Comparison of ENCODE assay signal across 9 cellular contexts in genomic region chr14:24710403-24711063, GRCh38.
A peak's percentile ranks its signal among the peaks of the same experiment; 100 is the strongest.
DNase-seq lines count a peak whose midpoint lies in the region; ATAC-seq and TF ChIP-seq lines count a peak whose summit lies in the region.
"Had no signal": no experiment of that assay in that cellular context is flagged by ENCODE, and none has a peak within 500 bp of the region (broad histone marks: within the 10 kb centered on the region; RNA-seq: fewer than 3 reads in every experiment).

No MANE protein-coding gene starts in this region.

- CTCF ChIA-PET in activated B cell treated with CpG ODN at 0.5 μM for 24 hours (lab: Charles Lee), result interaction anchor here (0.6 to 6.4 kb wide), 18 partner anchors 10 to 702 kb away, joined by 3 to 69 read pairs (median 4); no protein-coding TSS in a partner anchor

- H3K4me1 Mint-ChIP-seq in activated B cell treated with CpG ODN at 0.5 μM for 24 hours, result peaks cover 31% of the 10 kb centered on the region

- no peak overlapping the region for H3K27ac Mint-ChIP-seq in activated B cell treated with CpG ODN at 0.5 μM for 24 hours

- H3K27me3 Mint-ChIP-seq in activated B cell treated with CpG ODN at 0.5 μM for 24 hours, result peaks cover 3% of the 10 kb centered on the region

- H3K36me3 Mint-ChIP-seq in activated B cell treated with CpG ODN at 0.5 μM for 24 hours (ENCODE audit: low read depth), result no peaks in the 10 kb centered on the region

- peak; percentile 33 for TF ChIP-seq CTCF in activated B cell treated with CpG ODN at 0.5 μM for 24 hours (IDR thresholded peaks at IDR 0.05)
- TF ChIP-seq CTCF in lower leg skin (IDR thresholded peaks at IDR 0.05), result no peak

- intact Hi-C loops in activated B cell treated with CpG ODN at 0.5 μM for 24 hours (cut with micrococcal nuclease) (loop anchor here (1.0 kb wide), 2 partner anchors 422 to 441 kb away; no protein-coding TSS in a partner anchor), lower leg skin (cut with DNase I; ENCODE audit: low total_unique reads) (no loop called here)

- ATAC-seq in GM18867 (IDR thresholded peaks at IDR 0.05; ENCODE audit: unreplicated experiment), result peak; percentile 35
- no peak for ATAC-seq in activated B cell treated with CpG ODN at 0.5 μM for 24 hours (ENCODE audit: low read depth)
- ATAC-seq in HG03460 (IDR thresholded peaks at IDR 0.05; ENCODE audit: unreplicated experiment), result no peak

- 40 to 41% methylated on average over 14 of the region's 14 CpGs for WGBS in lower leg skin, 2 donors

- no peaks in the 10 kb centered on the region for H3K9me3 Mint-ChIP-seq in activated B cell treated with CpG ODN at 0.5 μM for 24 hours

- TF ChIP-seq POLR2A in lower leg skin (IDR thresholded peaks at IDR 0.05), result no peak

- H3K4me3 Mint-ChIP-seq in activated B cell treated with CpG ODN at 0.5 μM for 24 hours, result no peak overlapping the region

- H3K4me3 ChIP-seq in lower leg skin (ENCODE audit: low read depth, poor library complexity, severe bottlenecking), result no peak overlapping the region
- H3K4me3 ChIP-seq: HAP-1 had no signal

- DNase-seq in AG08395 (ENCODE audit: low spot score), result peak; percentile 60
- DNase-seq in NCI-H2029 treated with DMSO at 0.1 percent for 48 hours (lab: John Stamatoyannopoulos, UW), result peak; percentile 79
- no peak for DNase-seq in activated B cell treated with CpG ODN at 0.5 μM for 24 hours
- DNase-seq in dedifferentiated amniotic fluid mesenchymal stem cell (ENCODE audit: extremely low spot score), result peak; percentile 63
- DNase-seq in lower leg skin (ENCODE audit: low spot score in 2 of 2), result peak; percentile 46 to 91
- peak in 2 of 3 donors; percentile 29 to 37 for DNase-seq in stimulated activated CD4-positive, alpha-beta T cell treated with anti-CD3 and anti-CD28 coated beads, TNF-alpha, amount 100 ng/mL, for 48 hours (ENCODE audit: low read depth in 3 of 3)

- POLR2A ChIA-PET in activated B cell treated with CpG ODN at 0.5 μM for 24 hours (lab: Charles Lee), result interaction anchor here (0.6 kb wide), 1 partner anchor 437 kb away, joined by 4 read pairs; no protein-coding TSS in a partner anchor
